ENCODE assay signal across 18 cellular contexts in genomic region chr1:32748348-32748747, GRCh38. TPM values are rescaled to one million over a fixed set of nuclear protein-coding genes. Genes with fewer than 3 reads are reported as not detected.
DNase-seq lines count a peak whose midpoint lies in the region; ATAC-seq and TF ChIP-seq lines count a peak whose summit lies in the region.
"Had no signal": no experiment of that assay in that cellular context is flagged by ENCODE, and none has a peak within 500 bp of the region (broad histone marks: within the 10 kb centered on the region; RNA-seq: fewer than 3 reads in every experiment).

No MANE protein-coding gene starts in this region.

- H2AFZ ChIP-seq in SK-N-SH (ENCODE audit: low read depth): no peak overlapping the region
- H2AFZ ChIP-seq in trophoblast cell (ENCODE audit: insufficient read depth, low read length, poor library complexity): no peak overlapping the region
- H2AFZ ChIP-seq: GM23248 had no signal

- no peak for TF ChIP-seq CTCF in SK-N-SH (IDR thresholded peaks at IDR 0.05)

- H3K27ac ChIP-seq in SK-N-SH (ENCODE audit: low read depth in 2 of 2, low read length in 1 of 2) (no peak overlapping the region), trophoblast cell (ENCODE audit: low read depth, low read length) (no peak overlapping the region)
- H3K27ac ChIP-seq: 22Rv1, C4-2B, GM23248 had no signal

- no peak overlapping the region for H2BK12ac ChIP-seq in trophoblast cell (ENCODE audit: low read length)

- no peaks in the 10 kb centered on the region for H4K20me1 ChIP-seq in SK-N-SH (ENCODE audit: insufficient read depth)

- DNase-seq in SK-N-SH (no peak), islet precursor cell (peak; percentile 56), trophoblast cell (no peak), SKM-1 treated with dmso at 0.1 percent for 144 hours (lab: John Stamatoyannopoulos, UW; ENCODE audit: unreplicated experiment) (no peak), Right ventricle myocardium superior (no peak)
- DNase-seq in activated CD4-positive, alpha-beta memory T cell treated with anti-CD3 and anti-CD28 coated beads for 36 hours: no peak
- DNase-seq: AML-193; Caco-2; CD4-positive, alpha-beta T cell; GM23248; H7 had no signal

- H3K4me3 Mint-ChIP-seq in activated CD4-positive, alpha-beta memory T cell treated with anti-CD3 and anti-CD28 coated beads for 36 hours: no peak overlapping the region
- H3K4me3 Mint-ChIP-seq: CD4-positive, alpha-beta T cell; IgD-negative memory B cell had no signal

- H3K18ac ChIP-seq in trophoblast cell (ENCODE audit: low read length): peak overlapping the region; percentile 17

- no peak overlapping the region for H4K8ac ChIP-seq in trophoblast cell (ENCODE audit: low read depth, low read length)

- H3K23ac ChIP-seq in trophoblast cell (ENCODE audit: low read length): no peak overlapping the region

- H3K9ac ChIP-seq in SK-N-SH (no peak overlapping the region), trophoblast cell (ENCODE audit: low read length) (no peak overlapping the region)
- H3K9ac ChIP-seq: GM23248 had no signal

- TF ChIP-seq EP300 in SK-N-SH (IDR thresholded peaks at IDR 0.05; ENCODE audit: borderline replicate concordance in 1 of 2, low read depth in 1 of 2, low read length in 1 of 2): no peak

- H3K27me3 ChIP-seq in SK-N-SH (ENCODE audit: insufficient read depth): no peaks in the 10 kb centered on the region
- H3K27me3 ChIP-seq in trophoblast cell (ENCODE audit: insufficient read depth, low read length): no peaks in the 10 kb centered on the region

- H3K9me3 ChIP-seq in SK-N-SH (no peaks in the 10 kb centered on the region), trophoblast cell (ENCODE audit: insufficient read depth, low read depth, low read length) (no peaks in the 10 kb centered on the region)
- H3K9me3 ChIP-seq: A549, Caco-2 had no signal

- H2BK120ac ChIP-seq in trophoblast cell (ENCODE audit: insufficient read depth, low read length, poor library complexity): no peak overlapping the region

- H3K4me2 ChIP-seq in SK-N-SH (no peak overlapping the region), trophoblast cell (ENCODE audit: low read length) (no peak overlapping the region)
- H3K4me2 ChIP-seq: A549 had no signal

- no peaks in the 10 kb centered on the region for H3K9me2 ChIP-seq in SK-N-SH

- ATAC-seq in SK-N-SH treated with all-trans-retinoic acid at 6 μM for 48 hours (no peak), Right ventricle myocardium superior (ENCODE audit: poor library complexity) (no peak)
- ATAC-seq: HCT116, HepG2 had no signal

- no peaks in the 10 kb centered on the region for H3K36me3 Mint-ChIP-seq in activated CD4-positive, alpha-beta memory T cell treated with anti-CD3 and anti-CD28 coated beads for 36 hours
- H3K36me3 Mint-ChIP-seq: IgD-negative memory B cell had no signal

- POLR2A ChIA-PET in SK-N-SH (lab: Yijun Ruan, JAX): no interaction called here
- POLR2A ChIA-PET in activated CD4-positive, alpha-beta memory T cell treated with anti-CD3 and anti-CD28 coated beads for 36 hours (lab: Charles Lee): no interaction called here

- H3K4me1 Mint-ChIP-seq in activated CD4-positive, alpha-beta memory T cell treated with anti-CD3 and anti-CD28 coated beads for 36 hours (ENCODE audit: low read depth): peaks cover under 1% of the 10 kb centered on the region

- intact Hi-C loops in activated CD4-positive, alpha-beta memory T cell treated with anti-CD3 and anti-CD28 coated beads for 36 hours (cut with micrococcal nuclease): no loop called here
- intact Hi-C loops in Right ventricle myocardium superior (cut with DNase I): no loop called here

- H3K4me1 ChIP-seq in SK-N-SH (ENCODE audit: control insufficient read depth in 1 of 2, insufficient read depth in 2 of 2, low read depth in 1 of 2, low read length in 1 of 2): peaks cover 0 to 3% of the 10 kb centered on the region in 2 experiments; a peak in 1 of 4 replicates
- H3K4me1 ChIP-seq in trophoblast cell (ENCODE audit: control insufficient read depth in 1 of 2, insufficient read depth in 2 of 2, low read length in 2 of 2): peaks cover 3 to 4% of the 10 kb centered on the region in 2 experiments

- TF ChIP-seq RAD21 in SK-N-SH (IDR thresholded peaks at IDR 0.05; ENCODE audit: low read length): no peak

- no peak overlapping the region for H3K14ac ChIP-seq in trophoblast cell (ENCODE audit: low read length)

- H3K36me3 ChIP-seq in SK-N-SH (replicated peaks in 1 of 2; ENCODE audit: control insufficient read depth in 1 of 2, insufficient read depth in 2 of 2, low read length in 1 of 2) (no peaks in the 10 kb centered on the region), trophoblast cell (ENCODE audit: control insufficient read depth in 1 of 2, insufficient read depth in 2 of 2, low read length in 2 of 2) (no peaks in the 10 kb centered on the region)

- H3K4me3 ChIP-seq in SK-N-SH (ENCODE audit: low read depth in 2 of 2, low read length in 1 of 2) (no peak overlapping the region), trophoblast cell (ENCODE audit: low read depth, low read length) (no peak overlapping the region)
- H3K4me3 ChIP-seq: A549, GM23248 had no signal

- no peak overlapping the region for H3K27ac Mint-ChIP-seq in activated CD4-positive, alpha-beta memory T cell treated with anti-CD3 and anti-CD28 coated beads for 36 hours
- H3K27ac Mint-ChIP-seq: CD4-positive, alpha-beta T cell; IgD-negative memory B cell had no signal

- no peak overlapping the region for H4K91ac ChIP-seq in trophoblast cell (ENCODE audit: low read depth, low read length)

- 100% methylated on average over 4 of the region's 4 CpGs for WGBS in SK-N-SH (ENCODE audit: low lambda C conversion rate)
- WGBS in trophoblast cell (ENCODE audit: extremely low coverage, insufficient coverage, insufficient read length): no CpG with 5 or more reads among the region's 4 CpGs

- no peak overlapping the region for H2BK5ac ChIP-seq in trophoblast cell (ENCODE audit: low read depth, low read length, poor library complexity)

- H3K9me3 Mint-ChIP-seq in activated CD4-positive, alpha-beta memory T cell treated with anti-CD3 and anti-CD28 coated beads for 36 hours: no peaks in the 10 kb centered on the region
- H3K9me3 Mint-ChIP-seq: CD4-positive, alpha-beta T cell; IgD-negative memory B cell had no signal

- no peak overlapping the region for H4K12ac ChIP-seq in trophoblast cell (ENCODE audit: low read depth, low read length)

- no peaks in the 10 kb centered on the region for H3K27me3 Mint-ChIP-seq in activated CD4-positive, alpha-beta memory T cell treated with anti-CD3 and anti-CD28 coated beads for 36 hours

- H3F3A ChIP-seq in SK-N-SH (replicated peaks; ENCODE audit: insufficient read depth): no peaks in the 10 kb centered on the region

- H3K79me2 ChIP-seq in SK-N-SH (ENCODE audit: insufficient read depth): no peaks in the 10 kb centered on the region
- H3K79me2 ChIP-seq in trophoblast cell (ENCODE audit: control insufficient read depth, insufficient read depth, low read length, poor library complexity): no peaks in the 10 kb centered on the region

- CTCF ChIA-PET in SK-N-SH (lab: Yijun Ruan, JAX): interaction anchor here (1.0 to 2.6 kb wide), 2 partner anchors 36 to 39 kb away, joined by 3 to 12 read pairs; no protein-coding TSS in a partner anchor
- CTCF ChIA-PET in activated CD4-positive, alpha-beta memory T cell treated with anti-CD3 and anti-CD28 coated beads for 36 hours (lab: Charles Lee): no interaction called here

- no peaks in the 10 kb centered on the region for H3K79me1 ChIP-seq in trophoblast cell (ENCODE audit: low read length)

- no peak overlapping the region for H2AK5ac ChIP-seq in trophoblast cell (ENCODE audit: low read length)

- no peak overlapping the region for H3K4ac ChIP-seq in trophoblast cell (ENCODE audit: low read depth, low read length)

TF ChIP-seq in SK-N-SH, 30 proteins besides CTCF, POLR2A, EP300 and RAD21:
- TF ChIP-seq ZBTB33 (IDR thresholded peaks at IDR 0.05; ENCODE audit: borderline replicate concordance, low read depth) (no peak), MEF2A (IDR thresholded peaks at IDR 0.05; ENCODE audit: borderline replicate concordance, low read depth) (no peak), RFX5 (IDR thresholded peaks at IDR 0.05; ENCODE audit: low read length) (no peak), NRF1 (IDR thresholded peaks at IDR 0.05; ENCODE audit: low read depth, low read length) (no peak), NFIC (IDR thresholded peaks at IDR 0.05; ENCODE audit: borderline replicate concordance) (no peak), RXRA (IDR thresholded peaks at IDR 0.05; ENCODE audit: borderline replicate concordance, low read depth) (no peak), RCOR1 (IDR thresholded peaks at IDR 0.05; ENCODE audit: low read length) (no peak), GABPA (IDR thresholded peaks at IDR 0.05; ENCODE audit: low read depth) (no peak), TCF12 (IDR thresholded peaks at IDR 0.05) (no peak), CHD2 (IDR thresholded peaks at IDR 0.05; ENCODE audit: low read length, partially characterized antibody) (no peak), GATA2 (CRISPR knock-in tag; IDR thresholded peaks at IDR 0.05) (no peak), JUND (IDR thresholded peaks at IDR 0.05) (no peak)

RNA-seq across cellular contexts. Expression of gene SYNC, which starts 45.8 kb away (rescaled TPM):
- 25.6 and 32.0 TPM in 2 replicates for polyA plus RNA-seq in SK-N-SH (2012; rRNA removed)
- polyA plus RNA-seq in SK-N-SH (2012; cell fraction: cytosol; rRNA removed): 40.4 and 45.3 TPM in 2 replicates
- polyA plus RNA-seq in SK-N-SH (2012; cell fraction: nucleus; rRNA removed): 26.0 and 30.2 TPM in 2 replicates
- 2.2 and 2.3 TPM in 2 replicates for polyA plus RNA-seq in trophoblast cell (2013)
- not detected for total RNA-seq in activated CD4-positive, alpha-beta memory T cell treated with anti-CD3 and anti-CD28 coated beads for 36 hours
- total RNA-seq in Right ventricle myocardium superior: 22.1 TPM
- total RNA-seq: CD4-positive, alpha-beta T cell had no signal
- polyA plus RNA-seq: IgD-negative memory B cell had no signal

Comparison
In these comparisons a context has a peak if more than half of its experiments do, and no peak if none do; other contexts are left out.
1. RNA of gene SYNC, which starts 45.8 kb away (total RNA-seq): 22.1 TPM in Right ventricle myocardium superior (single experiment); not detected in activated CD4-positive, alpha-beta memory T cell treated with anti-CD3 and anti-CD28 coated beads for 36 hours; every median in the first group is over 10 times any median in the second.